Comparison of ENCODE assay signal across 25 cellular contexts in the genomic region with DNA sequence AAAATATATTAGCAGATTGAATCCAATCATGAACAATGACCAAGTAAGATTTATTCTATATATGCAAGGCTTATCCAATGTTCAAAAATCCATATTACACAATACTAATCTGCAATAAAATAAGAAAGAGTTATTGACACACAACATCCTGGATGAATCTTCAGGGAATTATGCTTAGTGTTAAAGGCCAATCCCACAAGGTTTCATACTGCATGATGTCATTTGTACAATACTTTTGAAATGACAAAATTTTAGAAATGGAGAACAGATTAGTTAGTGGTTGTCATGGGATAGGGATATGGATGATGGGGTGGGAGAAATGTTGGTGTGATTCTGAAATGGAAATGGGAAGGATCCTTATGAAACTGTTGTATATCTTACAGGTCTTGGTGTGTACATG.
"Had no signal": no experiment of that assay in that cellular context is flagged by ENCODE, and none has a peak within 500 bp of the region (broad histone marks: within the 10 kb centered on the region; RNA-seq: fewer than 3 reads in every experiment).

No MANE protein-coding gene starts in this region.

- ATAC-seq: gastroesophageal sphincter; naive thymus-derived CD4-positive, alpha-beta T cell; stimulated activated naive CD8-positive, alpha-beta T cell treated with anti-CD3 and anti-CD28 coated beads, Interleukin-15, Interleukin-2, amounts not matched to agents 100 U/mL and 50 U/mL, for 24 hours; T-helper 17 cell had no signal

- H3K4me3 ChIP-seq: ascending aorta, esophagus muscularis mucosa, gastroesophageal sphincter, hepatocyte, ovary, sigmoid colon, spleen, thoracic aorta, uterus had no signal

- H3K27me3 ChIP-seq: ascending aorta, esophagus muscularis mucosa, gastroesophageal sphincter, hepatocyte, ovary, sigmoid colon, uterus had no signal

- H3K36me3 ChIP-seq: ascending aorta, esophagus muscularis mucosa, gastroesophageal sphincter, ovary, sigmoid colon, spleen, thoracic aorta, uterus had no signal

- H3K27ac ChIP-seq: ascending aorta, esophagus muscularis mucosa, gastroesophageal sphincter, hepatocyte, ovary, sigmoid colon, spleen, thoracic aorta, uterus had no signal

- H3K9me3 ChIP-seq: ovary had no signal

- DNase-seq: activated CD4-positive, alpha-beta memory T cell treated with anti-CD3 and anti-CD28 coated beads for 36 hours; activated CD4-positive, alpha-beta T cell treated with anti-CD3 and anti-CD28 coated beads, Interleukin-2, amount 10 ng/mL, durations not matched to agents 24 days and 14 days; activated CD4-positive, CD25-positive, alpha-beta regulatory T cell treated with anti-CD3 and anti-CD28 coated beads, Interleukin-2, amount 50 U/mL, for 72 hours; activated CD8-positive, alpha-beta memory T cell treated with anti-CD3 and anti-CD28 coated beads, Interleukin-2, amount 50 U/mL, for 4 hours; activated effector memory CD4-positive, alpha-beta T cell treated with anti-CD3 and anti-CD28 coated beads, Interleukin-2, amount 50 U/mL, for 16 hours; activated naive CD4-positive, alpha-beta T cell treated with anti-CD3 and anti-CD28 coated beads, Interleukin-2, amount 10 ng/mL, durations not matched to agents 7 days and 5 days; activated naive CD8-positive, alpha-beta T cell treated with anti-CD3 and anti-CD28 coated beads, Interleukin-2, amount 10 ng/mL, durations not matched to agents 7 days and 5 days; activated T-cell treated with anti-CD3 and anti-CD28 coated beads, Interleukin-2, amount 50 U/mL, for 1 hour; endodermal cell; kidney; midbrain; naive thymus-derived CD4-positive, alpha-beta T cell; ovary; sigmoid colon; spleen; stimulated activated naive CD8-positive, alpha-beta T cell treated with anti-CD3 and anti-CD28 coated beads, Interleukin-15, Interleukin-2, amounts not matched to agents 100 U/mL and 50 U/mL, for 24 hours; T-helper 17 cell; T1000; trophoblast cell; uterus had no signal

- H2AFZ ChIP-seq: hepatocyte had no signal

- H3K4me2 ChIP-seq: hepatocyte had no signal

- H3K4me1 ChIP-seq: ascending aorta, esophagus muscularis mucosa, gastroesophageal sphincter, sigmoid colon, spleen, uterus had no signal

- H3K79me2 ChIP-seq: hepatocyte had no signal
